In the genomic region with DNA sequence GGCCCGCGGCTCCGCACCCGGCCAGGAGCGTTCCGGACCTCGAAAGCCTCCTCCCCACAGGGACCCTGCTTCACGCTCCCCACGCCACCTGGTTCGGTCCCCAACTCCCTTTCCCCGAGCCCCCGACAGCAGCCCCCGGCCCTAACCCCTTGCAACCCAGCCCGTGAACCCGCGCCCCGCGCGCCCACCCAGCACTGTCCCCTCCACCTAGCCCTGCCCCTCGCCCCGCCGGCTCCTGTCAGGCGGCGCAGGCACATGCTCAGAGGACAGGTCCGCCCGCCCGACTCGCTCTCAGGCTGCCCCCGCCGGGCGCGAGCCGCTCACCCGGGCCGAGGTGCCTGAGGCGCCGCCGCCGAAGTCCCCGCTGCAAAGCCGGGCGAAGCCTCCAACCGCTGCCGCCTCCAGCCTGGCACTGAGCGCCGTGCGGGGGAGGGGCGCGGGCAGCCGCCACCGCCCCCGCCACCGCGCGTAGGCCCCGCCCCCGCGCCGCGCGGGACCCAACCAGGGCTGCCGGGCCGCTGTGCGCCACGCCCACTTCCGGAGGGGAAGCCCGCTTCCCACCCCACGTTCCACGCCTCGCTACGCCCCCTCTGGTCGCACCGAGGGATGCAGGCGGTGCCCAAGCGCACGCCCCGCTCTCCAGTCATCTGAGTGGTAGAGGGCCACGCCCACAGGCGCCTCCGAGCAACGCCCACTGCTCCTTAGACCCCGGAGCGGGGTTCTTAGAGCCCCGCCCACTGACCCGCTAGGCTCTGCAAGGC, we compare ENCODE assay signal across 8 cellular contexts. TPM values are rescaled to one million over a fixed set of nuclear protein-coding genes. Genes with fewer than 3 reads are reported as not detected.
DNase-seq lines count a peak whose midpoint lies in the region; TF ChIP-seq lines count a peak whose summit lies in the region.

TSS of gene CORO1C (minus strand) at position 414 of the 761 bp plus-strand sequence. CDS start 30,200 bp downstream, outside the sequence.

- peak within 1 kb of the TSS; percentile 94 for H3K14ac ChIP-seq in neuronal stem cell (ENCODE audit: low read length)

- no peaks in the 10 kb centered on the region for H3K36me3 ChIP-seq in HAP-1 (replicated peaks)
- peaks cover 31% of the 10 kb centered on the region for H3K36me3 ChIP-seq in MG63
- H3K36me3 ChIP-seq in neuronal stem cell (replicated peaks in 1 of 2; ENCODE audit: control insufficient read depth in 2 of 2, insufficient read depth in 2 of 2, low read length in 2 of 2) = peaks cover 0 to 26% of the 10 kb centered on the region in 2 donors

- peak within 1 kb of the TSS; percentile 79 for H3K4me2 ChIP-seq in neuronal stem cell (ENCODE audit: insufficient read depth, low read length, poor library complexity, severe bottlenecking)

- peak within 1 kb of the TSS; percentile 77 for H3K23ac ChIP-seq in neuronal stem cell (ENCODE audit: low read depth, low read length, poor library complexity)

- no peak for TF ChIP-seq CTCF in subcutaneous adipose tissue (IDR thresholded peaks at IDR 0.05; ENCODE audit: low read depth)

- peak; percentile 81 for DNase-seq in GF-D8 (lab: John Stamatoyannopoulos, UW)
- peak; percentile 85 to 98 for DNase-seq in HAP-1 (ENCODE audit: low spot score in 2 of 2)
- DNase-seq in MG63 = peak; percentile 95
- peak; percentile 93 for DNase-seq in SIG-M5 treated with dmso at 0.1 percent for 504 hours (lab: John Stamatoyannopoulos, UW; ENCODE audit: unreplicated experiment)
- peak; percentile 70 to 92 (median 78) for DNase-seq in activated naive CD4-positive, alpha-beta T cell (lab: John Stamatoyannopoulos, UW)
- DNase-seq in foreskin melanocyte = peak; percentile 95
- peak; percentile 97 for DNase-seq in neuronal stem cell (ENCODE audit: low spot score)

- peaks cover 2% of the 10 kb centered on the region for H3K79me1 ChIP-seq in neuronal stem cell (ENCODE audit: low read depth, low read length)

- peak within 1 kb of the TSS; percentile 98 for H3K18ac ChIP-seq in neuronal stem cell (ENCODE audit: low read length)

- peak within 1 kb of the TSS; percentile 86 for H2BK15ac ChIP-seq in neuronal stem cell (ENCODE audit: low read length)

- no peaks in the 10 kb centered on the region for H3K9me3 ChIP-seq in HAP-1
- H3K9me3 ChIP-seq in MG63 = no peaks in the 10 kb centered on the region
- H3K9me3 ChIP-seq in neuronal stem cell (replicated peaks in 1 of 2; ENCODE audit: control insufficient read depth in 2 of 2, insufficient read depth in 1 of 2, low read depth in 1 of 2, low read length in 2 of 2) = peaks cover 0 to 3% of the 10 kb centered on the region in 2 donors

- peak within 1 kb of the TSS; percentile 94 for H2BK5ac ChIP-seq in neuronal stem cell (ENCODE audit: low read length)

- no peak within 1 kb of the TSS for H3K4ac ChIP-seq in neuronal stem cell (ENCODE audit: low read length)

- WGBS in neuronal stem cell (ENCODE audit: extremely low coverage in 2 of 2, insufficient read length in 2 of 2, insufficient replicate concordance in 1 of 2), 2 donors = no CpG with 5 or more reads among the region's 85 CpGs

- peak within 1 kb of the TSS; percentile 58 for H2BK120ac ChIP-seq in neuronal stem cell (ENCODE audit: low read depth, low read length)

- no peak within 1 kb of the TSS for H4K8ac ChIP-seq in neuronal stem cell (ENCODE audit: low read depth, low read length)

- in situ Hi-C loops in HAP-1 (cut with MboI; ENCODE audit: low sequenced_read_pairs) = no loop called here

- H2AFZ ChIP-seq in neuronal stem cell (ENCODE audit: low read length) = peak within 1 kb of the TSS; percentile 95

- H3K9ac ChIP-seq in neuronal stem cell (ENCODE audit: low read depth, low read length, poor library complexity) = peak within 1 kb of the TSS; percentile 98

- H3K4me3 ChIP-seq in HAP-1 (peak within 1 kb of the TSS; percentile 67), MG63 (peak within 1 kb of the TSS; percentile 87), neuronal stem cell (ENCODE audit: low read length in 2 of 2) (peak within 1 kb of the TSS; percentile 93 to 99)

- H2BK12ac ChIP-seq in neuronal stem cell (ENCODE audit: low read length) = no peak within 1 kb of the TSS

- H4K91ac ChIP-seq in neuronal stem cell (ENCODE audit: low read depth, low read length, poor library complexity) = peak within 1 kb of the TSS; percentile 78

- H3K27me3 ChIP-seq in HAP-1 (ENCODE audit: low read depth) (no peaks in the 10 kb centered on the region), MG63 (no peaks in the 10 kb centered on the region), neuronal stem cell (ENCODE audit: control insufficient read depth in 3 of 3, insufficient read depth in 3 of 3, low read depth in 1 of 3, low read length in 3 of 3) (no peaks in the 10 kb centered on the region)

- H2AK5ac ChIP-seq in neuronal stem cell (ENCODE audit: low read depth, low read length) = peak within 1 kb of the TSS; percentile 93

- H3K4me1 ChIP-seq in HAP-1 (peaks cover 20% of the 10 kb centered on the region), neuronal stem cell (ENCODE audit: control insufficient read depth in 2 of 2, insufficient read depth in 1 of 2, low read depth in 1 of 2, low read length in 2 of 2) (peaks cover 2 to 10% of the 10 kb centered on the region in 2 donors)

- H3K27ac ChIP-seq in neuronal stem cell (replicated peaks; ENCODE audit: low read length) = peak within 1 kb of the TSS; percentile 94

RNA-seq across cellular contexts. Expression of gene CORO1C, which starts in this region (rescaled TPM):
- 228 and 229 TPM in 2 replicates for total RNA-seq in MG63 (2014; rRNA removed; shearing (Covaris generic); ENCODE audit: low replicate concordance)
- 120 TPM for polyA plus RNA-seq in neuronal stem cell (2013, experiment 1 of 2)
- 118 TPM for polyA plus RNA-seq in neuronal stem cell (2013, experiment 2 of 2)
- total RNA-seq in subcutaneous adipose tissue = 100 to 1,000 TPM; 151 to 320 (median 199) TPM

Comparison
In these comparisons a context has a peak if more than half of its experiments do, and no peak if none do; other contexts are left out.
1. Peak in every context shown above with its lines: DNase-seq, H3K4me3 ChIP-seq and H3K27ac ChIP-seq.